ENCODE assay signal across 8 cellular contexts in the genomic region with DNA sequence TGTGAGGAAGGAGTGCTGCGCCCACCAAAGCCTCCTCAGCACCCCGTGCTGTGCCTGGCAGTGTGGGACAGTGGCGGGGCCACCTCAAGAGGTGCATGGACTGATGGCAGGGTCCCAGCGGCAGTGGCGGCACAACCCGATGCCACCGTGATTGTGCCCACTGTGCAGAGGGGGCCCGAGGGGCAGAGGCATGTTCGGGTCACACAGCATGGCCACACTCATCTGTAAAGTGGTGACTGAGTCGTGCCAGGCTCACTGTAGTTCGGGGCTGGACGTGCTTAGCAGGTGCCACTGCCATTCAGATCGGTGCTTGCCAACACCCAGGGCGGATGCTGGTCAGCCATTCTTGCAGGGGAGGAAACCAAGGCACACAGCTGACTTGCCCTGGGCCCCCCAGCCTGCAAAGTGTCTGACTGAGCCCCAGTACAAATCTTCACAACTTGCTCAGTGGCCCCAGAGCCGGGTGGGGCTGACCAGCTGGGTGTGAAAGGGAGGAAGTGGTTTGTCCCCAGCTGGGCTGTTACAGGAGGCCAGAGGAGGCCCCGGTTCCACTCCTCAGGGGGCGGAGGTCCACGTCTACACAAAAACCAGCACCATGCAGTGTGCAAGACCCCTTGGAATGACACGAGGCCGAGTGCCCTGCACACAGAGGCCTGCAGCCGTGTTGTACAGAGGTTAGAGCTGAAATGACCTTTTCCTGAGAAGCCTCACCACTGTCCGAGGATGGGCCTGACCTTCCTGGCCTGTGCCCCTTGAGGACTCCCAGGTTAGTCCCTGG. TPM values are rescaled to one million over a fixed set of nuclear protein-coding genes. Genes with fewer than 3 reads are reported as not detected.
DNase-seq lines count a peak whose midpoint lies in the region; ATAC-seq and TF ChIP-seq lines count a peak whose summit lies in the region.

No MANE protein-coding gene starts in this region.

- no peaks in the 10 kb centered on the region for H3K79me1 ChIP-seq in neuronal stem cell (ENCODE audit: low read depth, low read length)

- H3K27me3 ChIP-seq in neuronal stem cell (ENCODE audit: control insufficient read depth in 3 of 3, insufficient read depth in 3 of 3, low read depth in 1 of 3, low read length in 3 of 3), result no peaks in the 10 kb centered on the region

- H3K4ac ChIP-seq in neuronal stem cell (ENCODE audit: low read length), result no peak overlapping the region

- H2BK15ac ChIP-seq in neuronal stem cell (ENCODE audit: low read length), result peak overlapping the region; percentile 65

- H3K9me3 Mint-ChIP-seq in activated naive CD8-positive, alpha-beta T cell treated with anti-CD3 and anti-CD28 coated beads, Interleukin-2, amount 10 ng/mL, durations not matched to agents 7 days and 5 days, result peaks cover 6% of the 10 kb centered on the region

- peak overlapping the region; percentile 60 for H3K9ac ChIP-seq in neuronal stem cell (ENCODE audit: low read depth, low read length, poor library complexity)

- no peaks in the 10 kb centered on the region for H3K27me3 Mint-ChIP-seq in activated naive CD8-positive, alpha-beta T cell treated with anti-CD3 and anti-CD28 coated beads, Interleukin-2, amount 10 ng/mL, durations not matched to agents 7 days and 5 days

- H3K9me3 ChIP-seq in KOPT-K1 (ENCODE audit: insufficient read depth, low read length, poor library complexity, severe bottlenecking) (no peaks in the 10 kb centered on the region), neuronal stem cell (replicated peaks in 1 of 2; ENCODE audit: control insufficient read depth in 2 of 2, insufficient read depth in 1 of 2, low read depth in 1 of 2, low read length in 2 of 2) (peaks cover 0 to 3% of the 10 kb centered on the region in 2 donors)

- H3K18ac ChIP-seq in neuronal stem cell (ENCODE audit: low read length), result peak overlapping the region; percentile 85

- H3K4me1 Mint-ChIP-seq in activated naive CD8-positive, alpha-beta T cell treated with anti-CD3 and anti-CD28 coated beads, Interleukin-2, amount 10 ng/mL, durations not matched to agents 7 days and 5 days, result peaks cover 53% of the 10 kb centered on the region

- H3K4me2 ChIP-seq in neuronal stem cell (ENCODE audit: insufficient read depth, low read length, poor library complexity, severe bottlenecking), result no peak overlapping the region

- H2BK120ac ChIP-seq in neuronal stem cell (ENCODE audit: low read depth, low read length), result peak overlapping the region; percentile 17

- ATAC-seq in activated naive CD8-positive, alpha-beta T cell treated with anti-CD3 and anti-CD28 coated beads, Interleukin-2, amount 10 ng/mL, durations not matched to agents 7 days and 5 days (ENCODE audit: low read depth), result peak; percentile 1
- no peak for ATAC-seq in GM18858 (IDR thresholded peaks at IDR 0.05; ENCODE audit: unreplicated experiment)

- DNase-seq in GM12865 (ENCODE audit: low read depth) (peak; percentile 59), neuronal stem cell (ENCODE audit: low spot score) (no peak), kidney tubule cell (ENCODE audit: low spot score) (no peak), NCI-H748 treated with DMSO at 0.1 percent for 48 hours (lab: John Stamatoyannopoulos, UW) (no peak), NCI-H187 (lab: John Stamatoyannopoulos, UW) (no peak)
- peak; percentile 63 for DNase-seq in activated naive CD8-positive, alpha-beta T cell treated with anti-CD3 and anti-CD28 coated beads, Interleukin-2, amount 10 ng/mL, durations not matched to agents 7 days and 5 days

- H4K8ac ChIP-seq in neuronal stem cell (ENCODE audit: low read depth, low read length), result no peak overlapping the region

- no peak overlapping the region for H3K23ac ChIP-seq in neuronal stem cell (ENCODE audit: low read depth, low read length, poor library complexity)

- H3K36me3 Mint-ChIP-seq in activated naive CD8-positive, alpha-beta T cell treated with anti-CD3 and anti-CD28 coated beads, Interleukin-2, amount 10 ng/mL, durations not matched to agents 7 days and 5 days, result peaks cover 42% of the 10 kb centered on the region

- H3K4me3 ChIP-seq in GM12865 (ENCODE audit: low read depth, low read length) (peak overlapping the region; percentile 75), neuronal stem cell (ENCODE audit: low read length in 2 of 2) (no peak overlapping the region)

- H2AK5ac ChIP-seq in neuronal stem cell (ENCODE audit: low read depth, low read length), result peak overlapping the region; percentile 83

- peak overlapping the region; percentile 25 for H2BK12ac ChIP-seq in neuronal stem cell (ENCODE audit: low read length)

- no CpG with 5 or more reads among the region's 22 CpGs for WGBS in neuronal stem cell (ENCODE audit: extremely low coverage in 2 of 2, insufficient read length in 2 of 2, insufficient replicate concordance in 1 of 2), 2 donors

- no peak overlapping the region for H2BK5ac ChIP-seq in neuronal stem cell (ENCODE audit: low read length)

- POLR2A ChIA-PET in activated naive CD8-positive, alpha-beta T cell treated with anti-CD3 and anti-CD28 coated beads, Interleukin-2, amount 10 ng/mL, durations not matched to agents 7 days and 5 days (lab: Charles Lee), result interaction anchor here (0.6 to 3.2 kb wide), 11 partner anchors 9 to 118 kb away, joined by 3 to 43 read pairs (median 5); no protein-coding TSS in a partner anchor

- peak overlapping the region; percentile 99 for H3K27ac Mint-ChIP-seq in activated naive CD8-positive, alpha-beta T cell treated with anti-CD3 and anti-CD28 coated beads, Interleukin-2, amount 10 ng/mL, durations not matched to agents 7 days and 5 days

- peak overlapping the region; percentile 95 for H3K27ac ChIP-seq in KOPT-K1 (ENCODE audit: low read depth, low read length, poor library complexity, severe bottlenecking)
- no peak overlapping the region for H3K27ac ChIP-seq in neuronal stem cell (replicated peaks; ENCODE audit: low read length)

- H4K91ac ChIP-seq in neuronal stem cell (ENCODE audit: low read depth, low read length, poor library complexity), result peak overlapping the region; percentile 76

- H3K4me3 Mint-ChIP-seq in activated naive CD8-positive, alpha-beta T cell treated with anti-CD3 and anti-CD28 coated beads, Interleukin-2, amount 10 ng/mL, durations not matched to agents 7 days and 5 days, result peak overlapping the region; percentile 92

- H3K14ac ChIP-seq in neuronal stem cell (ENCODE audit: low read length), result peak overlapping the region; percentile 56

- H2AFZ ChIP-seq in neuronal stem cell (ENCODE audit: low read length), result peak overlapping the region; percentile 30

- no peak for TF ChIP-seq CTCF in GM12865 (IDR thresholded peaks at IDR 0.05; ENCODE audit: insufficient read depth, low read depth, low read length, missing control alignments)

- H3K4me1 ChIP-seq in neuronal stem cell (ENCODE audit: control insufficient read depth in 2 of 2, insufficient read depth in 1 of 2, low read depth in 1 of 2, low read length in 2 of 2), result peaks cover 16 to 24% of the 10 kb centered on the region in 2 donors

- H3K36me3 ChIP-seq in KOPT-K1 (ENCODE audit: insufficient read depth, low read length), result no peaks in the 10 kb centered on the region
- no peaks in the 10 kb centered on the region for H3K36me3 ChIP-seq in neuronal stem cell (replicated peaks in 1 of 2; ENCODE audit: control insufficient read depth in 2 of 2, insufficient read depth in 2 of 2, low read length in 2 of 2)

RNA-seq across cellular contexts. Expression of gene FGD3, which starts 17.8 kb away (rescaled TPM):
- total RNA-seq in activated naive CD8-positive, alpha-beta T cell treated with anti-CD3 and anti-CD28 coated beads, Interleukin-2, amount 10 ng/mL, durations not matched to agents 7 days and 5 days, result 100 to 1,000 TPM; 160 to 161 TPM
- polyA plus RNA-seq in neuronal stem cell (2013, experiment 1 of 2), result 0.47 TPM
- polyA plus RNA-seq in neuronal stem cell (2013, experiment 2 of 2), result 0.44 TPM

Comparison
In these comparisons a context has a peak if more than half of its experiments do, and no peak if none do; other contexts are left out.
1. DNase-seq: peak in GM12865 (single experiment) and activated naive CD8-positive, alpha-beta T cell treated with anti-CD3 and anti-CD28 coated beads, Interleukin-2, amount 10 ng/mL, durations not matched to agents 7 days and 5 days (single experiment); none in neuronal stem cell (single experiment), kidney tubule cell (single experiment), NCI-H748 treated with DMSO at 0.1 percent for 48 hours (single experiment) and NCI-H187 (0 of 2).